Comparison of ENCODE assay signal across 1 cellular context in the genomic region with DNA sequence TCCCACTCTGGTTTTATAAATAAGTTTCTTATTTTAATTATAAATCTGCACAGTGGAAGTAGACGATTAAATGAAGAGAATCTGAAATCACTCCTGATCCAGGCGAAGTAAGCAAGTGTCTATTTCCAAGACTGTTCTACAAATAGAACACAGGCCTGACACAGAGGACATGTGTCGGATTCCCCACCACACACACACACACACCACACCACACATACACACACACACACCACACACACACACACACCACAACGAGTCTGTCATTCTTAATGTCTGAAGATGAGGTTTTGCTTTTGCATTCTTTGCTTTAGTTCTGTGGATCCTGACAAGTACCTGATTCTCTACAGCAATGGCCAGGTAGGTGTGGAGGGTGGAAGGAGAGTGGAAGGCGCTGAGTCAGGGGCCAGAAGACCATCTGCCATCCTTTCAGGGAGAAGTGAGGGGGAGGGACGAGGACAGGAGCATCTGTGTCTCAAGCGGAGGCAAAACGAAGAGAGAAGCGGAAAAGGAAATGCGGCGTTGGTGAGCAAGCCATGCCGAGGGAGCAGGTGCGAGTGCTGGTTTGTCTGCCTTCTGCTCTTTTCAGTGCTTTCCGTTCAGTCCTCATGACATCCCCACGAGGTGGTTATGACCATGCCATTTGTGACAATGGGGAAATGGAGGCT.
TF ChIP-seq lines count a peak whose summit lies in the region.

No MANE protein-coding gene starts in this region.

TF ChIP-seq in HepG2, 621 proteins besides CTCF, POLR2A, EP300 and RAD21 (continued from another document):
- TF ChIP-seq, protein P1, sequence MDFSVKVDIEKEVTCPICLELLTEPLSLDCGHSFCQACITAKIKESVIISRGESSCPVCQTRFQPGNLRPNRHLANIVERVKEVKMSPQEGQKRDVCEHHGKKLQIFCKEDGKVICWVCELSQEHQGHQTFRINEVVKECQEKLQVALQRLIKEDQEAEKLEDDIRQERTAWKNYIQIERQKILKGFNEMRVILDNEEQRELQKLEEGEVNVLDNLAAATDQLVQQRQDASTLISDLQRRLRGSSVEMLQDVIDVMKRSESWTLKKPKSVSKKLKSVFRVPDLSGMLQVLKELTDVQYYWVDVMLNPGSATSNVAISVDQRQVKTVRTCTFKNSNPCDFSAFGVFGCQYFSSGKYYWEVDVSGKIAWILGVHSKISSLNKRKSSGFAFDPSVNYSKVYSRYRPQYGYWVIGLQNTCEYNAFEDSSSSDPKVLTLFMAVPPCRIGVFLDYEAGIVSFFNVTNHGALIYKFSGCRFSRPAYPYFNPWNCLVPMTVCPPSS (IDR thresholded peaks at IDR 0.05), result no peak
- TF ChIP-seq RAD51 (IDR thresholded peaks at IDR 0.05; ENCODE audit: borderline replicate concordance) (no peak), CHCHD3 (CRISPR knock-in tag; IDR thresholded peaks at IDR 0.05) (no peak)
